In genomic region chr3:97763586-97764148, GRCh38 we compare ENCODE assay signal across 8 cellular contexts. TPM values are rescaled to one million over a fixed set of nuclear protein-coding genes. Genes with fewer than 3 reads are reported as not detected.
DNase-seq lines count a peak whose midpoint lies in the region; ATAC-seq, FAIRE-seq and TF ChIP-seq lines count a peak whose summit lies in the region.

No MANE protein-coding gene starts in this region.

- H2AFZ ChIP-seq in keratinocyte (ENCODE audit: control insufficient read depth, low read length): peak overlapping the region; percentile 95

- H3K9ac ChIP-seq in keratinocyte (ENCODE audit: control insufficient read depth, extremely low read depth, insufficient read depth, low read length): peak overlapping the region; percentile 67

- FAIRE-seq in keratinocyte (lab: Jason Lieb, UNC): no peak

- H3K27ac Mint-ChIP-seq in activated naive CD4-positive, alpha-beta T cell treated with anti-CD3 and anti-CD28 coated beads, Interleukin-2, amount 10 ng/mL, durations not matched to agents 7 days and 5 days: peak overlapping the region; percentile 90
- H3K27ac Mint-ChIP-seq in activated T-helper 17 cell treated with anti-CD3 and anti-CD28 coated beads, Interleukin-2, amount 50 U/mL, for 72 hours: peak overlapping the region; percentile 98

- H3K9me3 ChIP-seq in keratinocyte (ENCODE audit: control insufficient read depth, low read depth, low read length) (no peaks in the 10 kb centered on the region), thymus (ENCODE audit: control insufficient read depth) (no peaks in the 10 kb centered on the region)

- dilution Hi-C loops in keratinocyte (cut with MboI; ENCODE audit: extremely low pct_ligation_motif_present, low sequenced_read_pairs): no loop called here

- no peaks in the 10 kb centered on the region for H3K79me2 ChIP-seq in keratinocyte (ENCODE audit: control insufficient read depth, insufficient read depth, low read length)

- ATAC-seq in activated T-helper 17 cell treated with anti-CD3 and anti-CD28 coated beads, Interleukin-2, amount 50 U/mL, for 72 hours (replicated peaks): no peak

- H3K4me3 Mint-ChIP-seq in activated naive CD4-positive, alpha-beta T cell treated with anti-CD3 and anti-CD28 coated beads, Interleukin-2, amount 10 ng/mL, durations not matched to agents 7 days and 5 days: peak overlapping the region; percentile 96
- peak overlapping the region; percentile 97 for H3K4me3 Mint-ChIP-seq in activated T-helper 17 cell treated with anti-CD3 and anti-CD28 coated beads, Interleukin-2, amount 50 U/mL, for 72 hours

- no peaks in the 10 kb centered on the region for H3K9me1 ChIP-seq in keratinocyte (ENCODE audit: control insufficient read depth, extremely low read depth, insufficient read depth, low read length)

- CTCF ChIA-PET in activated naive CD4-positive, alpha-beta T cell treated with anti-CD3 and anti-CD28 coated beads, Interleukin-2, amount 10 ng/mL, durations not matched to agents 7 days and 5 days (lab: Charles Lee): interaction anchor here (1.0 to 1.4 kb wide), 2 partner anchors 8 to 38 kb away, joined by 3 to 4 read pairs; no protein-coding TSS in a partner anchor

- no peaks in the 10 kb centered on the region for H3K36me3 Mint-ChIP-seq in activated naive CD4-positive, alpha-beta T cell treated with anti-CD3 and anti-CD28 coated beads, Interleukin-2, amount 10 ng/mL, durations not matched to agents 7 days and 5 days
- H3K36me3 Mint-ChIP-seq in activated T-helper 17 cell treated with anti-CD3 and anti-CD28 coated beads, Interleukin-2, amount 50 U/mL, for 72 hours (ENCODE audit: low read depth): peaks cover 1% of the 10 kb centered on the region

- H3K4me1 Mint-ChIP-seq in activated naive CD4-positive, alpha-beta T cell treated with anti-CD3 and anti-CD28 coated beads, Interleukin-2, amount 10 ng/mL, durations not matched to agents 7 days and 5 days: peaks cover 33% of the 10 kb centered on the region
- peaks cover 11% of the 10 kb centered on the region for H3K4me1 Mint-ChIP-seq in activated T-helper 17 cell treated with anti-CD3 and anti-CD28 coated beads, Interleukin-2, amount 50 U/mL, for 72 hours

- DNase-seq in activated naive CD4-positive, alpha-beta T cell treated with anti-CD3 and anti-CD28 coated beads, Interleukin-2, amount 10 ng/mL, durations not matched to agents 7 days and 5 days: no peak
- no peak for DNase-seq in activated naive CD4-positive, alpha-beta T cell treated with anti-CD3 and anti-CD28 coated beads, Interleukin-2, amount 50 U/mL, for 16 hours
- DNase-seq in keratinocyte (ENCODE audit: low read depth, low spot score): no peak
- DNase-seq in NCI-H526 (lab: John Stamatoyannopoulos, UW): no peak
- DNase-seq in MV-4-11 (lab: John Stamatoyannopoulos, UW): no peak
- DNase-seq in cortex of kidney (lab: John Stamatoyannopoulos, UW): no peak

- H4K20me1 ChIP-seq in keratinocyte (ENCODE audit: control insufficient read depth, extremely low read depth, insufficient read depth, low read length): no peaks in the 10 kb centered on the region

- peak overlapping the region; percentile 86 for H3K4me2 ChIP-seq in keratinocyte (ENCODE audit: control insufficient read depth, extremely low read depth, insufficient read depth, low read depth, low read length)

- H3K27me3 Mint-ChIP-seq in activated naive CD4-positive, alpha-beta T cell treated with anti-CD3 and anti-CD28 coated beads, Interleukin-2, amount 10 ng/mL, durations not matched to agents 7 days and 5 days: no peaks in the 10 kb centered on the region
- no peaks in the 10 kb centered on the region for H3K27me3 Mint-ChIP-seq in activated T-helper 17 cell treated with anti-CD3 and anti-CD28 coated beads, Interleukin-2, amount 50 U/mL, for 72 hours

- peaks cover 11% of the 10 kb centered on the region for H3K4me1 ChIP-seq in keratinocyte (ENCODE audit: control insufficient read depth, extremely low read depth, insufficient read depth, low read length)
- H3K4me1 ChIP-seq in thymus (ENCODE audit: control insufficient read depth, insufficient read depth, low read length): peaks cover 9% of the 10 kb centered on the region

- H3K36me3 ChIP-seq in keratinocyte (ENCODE audit: control insufficient read depth in 2 of 2, extremely low read depth in 1 of 2, insufficient read depth in 2 of 2, low read length in 2 of 2): no peaks in the 10 kb centered on the region
- no peaks in the 10 kb centered on the region for H3K36me3 ChIP-seq in thymus (ENCODE audit: control insufficient read depth, insufficient read depth)

- 70% methylated on average over 11 of the region's 11 CpGs for WGBS in thymus

- H3K9me3 Mint-ChIP-seq in activated naive CD4-positive, alpha-beta T cell treated with anti-CD3 and anti-CD28 coated beads, Interleukin-2, amount 10 ng/mL, durations not matched to agents 7 days and 5 days: no peaks in the 10 kb centered on the region
- no peaks in the 10 kb centered on the region for H3K9me3 Mint-ChIP-seq in activated T-helper 17 cell treated with anti-CD3 and anti-CD28 coated beads, Interleukin-2, amount 50 U/mL, for 72 hours

- H3K4me3 ChIP-seq in keratinocyte (ENCODE audit: control insufficient read depth in 2 of 3, extremely low read depth in 1 of 3, insufficient read depth in 2 of 3, low read depth in 1 of 3, low read length in 3 of 3): peak overlapping the region; percentile 86 to 88 (median 87)
- H3K4me3 ChIP-seq in thymus (ENCODE audit: low read length): peak overlapping the region; percentile 65

- peak overlapping the region; percentile 27 for H3K27ac ChIP-seq in keratinocyte (ENCODE audit: control insufficient read depth, insufficient read depth, low read length)
- H3K27ac ChIP-seq in thymus (ENCODE audit: low read depth): no peak overlapping the region

- H3K27me3 ChIP-seq in keratinocyte (ENCODE audit: control insufficient read depth, extremely low read depth, insufficient read depth, low read length): no peaks in the 10 kb centered on the region
- no peaks in the 10 kb centered on the region for H3K27me3 ChIP-seq in thymus (ENCODE audit: control insufficient read depth, insufficient read depth)

- no peak for TF ChIP-seq CTCF in keratinocyte (optimal IDR thresholded peaks at IDR 0.05 in 1 of 3, IDR thresholded peaks at IDR 0.05 in 1 of 3, conservative IDR thresholded peaks at IDR 0.05 in 1 of 3; ENCODE audit: extremely low read depth in 1 of 3, insufficient read depth in 2 of 3, low read length in 3 of 3)

RNA-seq across cellular contexts. Expression of gene ARL6, which starts 0.9 kb away (rescaled TPM):
- 1 to 10 TPM; 2.3 to 9.0 TPM for total RNA-seq in activated T-helper 17 cell treated with anti-CD3 and anti-CD28 coated beads, Interleukin-2, amount 50 U/mL, for 72 hours
- 4.2 to 8.3 TPM (median 7.4 TPM) in 3 replicates for polyA plus RNA-seq in keratinocyte
- 1.6 TPM for polyA plus RNA-seq in keratinocyte (2011; ENCODE audit: low read depth)
- 2.9 and 6.7 TPM in 2 replicates for polyA plus RNA-seq in keratinocyte (2011; cell fraction: cytosol; rRNA removed)
- polyA plus RNA-seq in keratinocyte (2011; cell fraction: nucleus; rRNA removed): 5.1 and 6.3 TPM in 2 replicates
- 2.9 and 4.4 TPM in 2 replicates for polyA plus RNA-seq in keratinocyte (2012; ENCODE audit: low replicate concordance)
- 3.2 to 12.5 TPM (median 10.1 TPM) in 3 replicates for polyA minus RNA-seq in keratinocyte
- polyA minus RNA-seq in keratinocyte (2011; cell fraction: cytosol; rRNA and poly(A)+ RNA removed): 2.7 TPM
- polyA minus RNA-seq in keratinocyte (2011; cell fraction: nucleus; rRNA and poly(A)+ RNA removed): 5.4 and 8.9 TPM in 2 replicates
- 3.8 TPM for polyA plus RNA-seq in thymus

RNA-seq across cellular contexts. Expression of gene CRYBG3, which starts 58.1 kb away (rescaled TPM):
- total RNA-seq in activated T-helper 17 cell treated with anti-CD3 and anti-CD28 coated beads, Interleukin-2, amount 50 U/mL, for 72 hours: 10 to 100 TPM; 15.3 to 26.7 TPM
- polyA plus RNA-seq in keratinocyte (5.4 to 6.9 TPM (median 5.5 TPM) in 3 replicates), thymus (5.4 TPM)
- 15.3 TPM for polyA plus RNA-seq in keratinocyte (2011; ENCODE audit: low read depth)
- 1.6 and 2.5 TPM in 2 replicates for polyA plus RNA-seq in keratinocyte (2011; cell fraction: cytosol; rRNA removed)
- 10.0 and 14.5 TPM in 2 replicates for polyA plus RNA-seq in keratinocyte (2011; cell fraction: nucleus; rRNA removed)
- polyA plus RNA-seq in keratinocyte (2012; ENCODE audit: low replicate concordance): 4.5 and 4.8 TPM in 2 replicates
- polyA minus RNA-seq in keratinocyte: 7.9 to 21.2 TPM (median 11.8 TPM) in 3 replicates
- 5.6 TPM for polyA minus RNA-seq in keratinocyte (2011; cell fraction: cytosol; rRNA and poly(A)+ RNA removed)
- 23.3 and 37.2 TPM in 2 replicates for polyA minus RNA-seq in keratinocyte (2011; cell fraction: nucleus; rRNA and poly(A)+ RNA removed)
